ENCODE assay signal across 32 cellular contexts in genomic region chr2:20210462-20210861, GRCh38. TPM values are rescaled to one million over a fixed set of nuclear protein-coding genes. Genes with fewer than 3 reads are reported as not detected.
A peak's percentile ranks its signal among the peaks of the same experiment; 100 is the strongest.
DNase-seq lines count a peak whose midpoint lies in the region; ATAC-seq, FAIRE-seq and TF ChIP-seq lines count a peak whose summit lies in the region.
"Had no signal": no experiment of that assay in that cellular context is flagged by ENCODE, and none has a peak within 500 bp of the region (broad histone marks: within the 10 kb centered on the region; RNA-seq: fewer than 3 reads in every experiment).

No MANE protein-coding gene starts in this region.

- 86% methylated on average over 8 of the region's 8 CpGs for WGBS in heart right ventricle, 2 donors

- H3K27me3 ChIP-seq in heart right ventricle (no peaks in the 10 kb centered on the region), keratinocyte (ENCODE audit: control insufficient read depth, extremely low read depth, insufficient read depth, low read length) (no peaks in the 10 kb centered on the region)
- H3K27me3 ChIP-seq: gastrocnemius medialis, hepatocyte, MG63, neural progenitor cell, right atrium auricular region, spleen had no signal

- no peak for TF ChIP-seq CTCF in heart right ventricle (IDR thresholded peaks at IDR 0.05)
- TF ChIP-seq CTCF in keratinocyte (optimal IDR thresholded peaks at IDR 0.05 in 1 of 3, IDR thresholded peaks at IDR 0.05 in 1 of 3, conservative IDR thresholded peaks at IDR 0.05 in 1 of 3; ENCODE audit: extremely low read depth in 1 of 3, insufficient read depth in 2 of 3, low read length in 3 of 3), result no peak

- POLR2A ChIA-PET in HEK293T (lab: Yijun Ruan, JAX), result interaction anchor here (1.9 kb wide), 1 partner anchor 13 kb away, joined by 6 read pairs; no protein-coding TSS in a partner anchor

- peaks cover 27% of the 10 kb centered on the region for H4K20me1 ChIP-seq in keratinocyte (ENCODE audit: control insufficient read depth, extremely low read depth, insufficient read depth, low read length)

- dilution Hi-C loops in keratinocyte (cut with MboI; ENCODE audit: extremely low pct_ligation_motif_present, low sequenced_read_pairs), result no loop called here

- peaks cover 8% of the 10 kb centered on the region for H3K9me1 ChIP-seq in keratinocyte (ENCODE audit: control insufficient read depth, extremely low read depth, insufficient read depth, low read length)

- H3K27ac ChIP-seq in heart right ventricle, result no peak overlapping the region
- peak overlapping the region; percentile 96 for H3K27ac ChIP-seq in keratinocyte (ENCODE audit: control insufficient read depth, insufficient read depth, low read length)
- H3K27ac ChIP-seq in skin epidermis, result peak overlapping the region in 18 of 21 experiments; percentile 7 to 98 (median 82)
- H3K27ac ChIP-seq: gastrocnemius medialis, neural progenitor cell, parathyroid adenoma, right atrium auricular region had no signal

- H3K9me3 ChIP-seq in heart right ventricle (no peaks in the 10 kb centered on the region), keratinocyte (ENCODE audit: control insufficient read depth, low read depth, low read length) (no peaks in the 10 kb centered on the region)
- H3K9me3 ChIP-seq: gastrocnemius medialis, MG63, right atrium auricular region, spleen had no signal

- DNase-seq in Right ventricle myocardium inferior (ENCODE audit: missing footprints) (peak; percentile 8), heart right ventricle (no peak), keratinocyte (ENCODE audit: low read depth, low spot score) (no peak), DMS 273 (lab: John Stamatoyannopoulos, UW; ENCODE audit: unreplicated experiment) (no peak), C1 segment of cervical spinal cord (lab: John Stamatoyannopoulos, UW) (no peak), HEK293T (ENCODE audit: extremely low spot score) (no peak), GOT3 (lab: John Stamatoyannopoulos, UW) (no peak)
- DNase-seq: activated CD4-positive, alpha-beta T cell treated with anti-CD3 and anti-CD28 coated beads, Interleukin-2, amount 50 U/mL, for 48 hours; activated CD4-positive, CD25-positive, alpha-beta regulatory T cell treated with anti-CD3 and anti-CD28 coated beads, Interleukin-2, amount 50 U/mL, for 72 hours; activated naive CD4-positive, alpha-beta T cell; CD4-positive, alpha-beta T cell; gastrocnemius medialis; HFFc6; KBM-7; MG63; NCI-H1417; NCI-H2029 treated with DMSO at 0.1 percent for 48 hours; NCI-H226; NCI-H526 treated with DMSO at 0.1 percent for 48 hours; SHP77 treated with DMSO at 0.1 percent for 48 hours; spleen; stimulated activated CD4-positive, alpha-beta T cell treated with anti-CD3 and anti-CD28 coated beads, Interleukin-2, amount 100 ng/mL, for 24 hours; stimulated activated CD8-positive, alpha-beta memory T cell treated with anti-CD3 and anti-CD28 coated beads, Interleukin-4, amount 100 ng/mL, for 48 hours; T-helper 2 cell had no signal

- H3K36me3 ChIP-seq in heart right ventricle, result no peaks in the 10 kb centered on the region
- peaks cover 27 to 71% of the 10 kb centered on the region in 2 experiments for H3K36me3 ChIP-seq in keratinocyte (ENCODE audit: control insufficient read depth in 2 of 2, extremely low read depth in 1 of 2, insufficient read depth in 2 of 2, low read length in 2 of 2)
- H3K36me3 ChIP-seq: gastrocnemius medialis, MG63, neural progenitor cell, right atrium auricular region, spleen had no signal

- ATAC-seq in Right ventricle myocardium inferior, result no peak
- ATAC-seq in heart right ventricle, result no peak
- ATAC-seq: gastrocnemius medialis, GM23338 had no signal

- H3K9ac ChIP-seq in keratinocyte (ENCODE audit: control insufficient read depth, extremely low read depth, insufficient read depth, low read length), result peak overlapping the region; percentile 96
- H3K9ac ChIP-seq: neural progenitor cell, parathyroid adenoma had no signal

- CTCF ChIA-PET in HEK293T (lab: Yijun Ruan, JAX), result no interaction called here

- H2AFZ ChIP-seq in keratinocyte (ENCODE audit: control insufficient read depth, low read length), result no peak overlapping the region
- H2AFZ ChIP-seq: GM23338, hepatocyte, neural progenitor cell, parathyroid adenoma had no signal

- no peak for FAIRE-seq in keratinocyte (lab: Jason Lieb, UNC)
- FAIRE-seq: GM18507, GM19239 had no signal

- H3K79me2 ChIP-seq in keratinocyte (ENCODE audit: control insufficient read depth, insufficient read depth, low read length), result peaks cover 96% of the 10 kb centered on the region
- H3K79me2 ChIP-seq: parathyroid adenoma had no signal

- peaks cover 0 to 4% (median 0%) of the 10 kb centered on the region in 9 donors for H3K4me1 ChIP-seq in heart right ventricle
- peaks cover 92% of the 10 kb centered on the region for H3K4me1 ChIP-seq in keratinocyte (ENCODE audit: control insufficient read depth, extremely low read depth, insufficient read depth, low read length)
- H3K4me1 ChIP-seq: gastrocnemius medialis, right atrium auricular region had no signal

- H3K4me2 ChIP-seq in keratinocyte (ENCODE audit: control insufficient read depth, extremely low read depth, insufficient read depth, low read depth, low read length), result peak overlapping the region; percentile 23
- H3K4me2 ChIP-seq: GM23338, hepatocyte, neural progenitor cell had no signal

- intact Hi-C loops in Right ventricle myocardium inferior (cut with DNase I), result no loop called here
- intact Hi-C loops in heart right ventricle (cut with DNase I), result no loop called here

- H3K4me3 ChIP-seq in heart right ventricle (no peak overlapping the region), keratinocyte (ENCODE audit: control insufficient read depth in 2 of 3, extremely low read depth in 1 of 3, insufficient read depth in 2 of 3, low read depth in 1 of 3, low read length in 3 of 3) (no peak overlapping the region), skin epidermis (no peak overlapping the region)
- H3K4me3 ChIP-seq: gastrocnemius medialis, GM23338, hepatocyte, MG63, neural progenitor cell, right atrium auricular region, spleen had no signal

TF ChIP-seq in HEK293T, 16 proteins besides CTCF, POLR2A, EP300 and RAD21:
- no peak for TF ChIP-seq L3MBTL2 (conservative IDR thresholded peaks at IDR 0.05)
- no peak for TF ChIP-seq ARNT (IDR thresholded peaks at IDR 0.05)
- no peak for TF ChIP-seq LEF1 (IDR thresholded peaks at IDR 0.05; ENCODE audit: borderline replicate concordance)
- no peak for TF ChIP-seq FOXA1 (IDR thresholded peaks at IDR 0.05)
- no peak for TF ChIP-seq BHLHE40 (IDR thresholded peaks at IDR 0.05; ENCODE audit: borderline replicate concordance)
- no peak for TF ChIP-seq SUZ12 (IDR thresholded peaks at IDR 0.05)
- no peak for TF ChIP-seq SP1 (IDR thresholded peaks at IDR 0.05)
- TF ChIP-seq PKNOX1 (IDR thresholded peaks at IDR 0.05), result no peak
- TF ChIP-seq FOXM1 (IDR thresholded peaks at IDR 0.05; ENCODE audit: borderline replicate concordance), result no peak
- TF ChIP-seq CTBP1 (IDR thresholded peaks at IDR 0.05; ENCODE audit: borderline replicate concordance), result no peak
- TF ChIP-seq TARDBP (IDR thresholded peaks at IDR 0.05), result no peak
- TF ChIP-seq ZNF384 (IDR thresholded peaks at IDR 0.05), result no peak
- TF ChIP-seq FOXK2 (IDR thresholded peaks at IDR 0.05), result no peak
- TF ChIP-seq HDGF (IDR thresholded peaks at IDR 0.05; ENCODE audit: borderline replicate concordance), result no peak
- no peak for TF ChIP-seq ELF4 (IDR thresholded peaks at IDR 0.05)
- TF ChIP-seq NFRKB (IDR thresholded peaks at IDR 0.05), result no peak
TF ChIP-seq in HEK293T: peak in this region for 0.

RNA-seq across cellular contexts. Expression of gene SDC1, which starts 14.5 kb away (rescaled TPM):
- total RNA-seq in Right ventricle myocardium inferior (0.68 TPM), heart right ventricle (1 to 10 TPM in 2 of 10 donors, under 1 TPM in 6, not detected in 2; 0.27 to 2.1 (median 0.33) TPM)
- polyA plus RNA-seq in heart right ventricle (under 1 TPM; 0.30 to 0.44 TPM), keratinocyte (696 to 1,073 TPM (median 1,057 TPM) in 3 replicates)
- polyA plus RNA-seq in keratinocyte (2011; ENCODE audit: low read depth), result 577 TPM
- polyA plus RNA-seq in keratinocyte (2011; cell fraction: cytosol; rRNA removed), result 226 and 414 TPM in 2 replicates
- polyA plus RNA-seq in keratinocyte (2011; cell fraction: nucleus; rRNA removed), result 1,167 and 1,399 TPM in 2 replicates
- 758 and 1,072 TPM in 2 replicates for polyA plus RNA-seq in keratinocyte (2012; ENCODE audit: low replicate concordance)
- 474 to 810 TPM (median 579 TPM) in 3 replicates for polyA minus RNA-seq in keratinocyte
- polyA minus RNA-seq in keratinocyte (2011; cell fraction: cytosol; rRNA and poly(A)+ RNA removed), result 947 TPM
- polyA minus RNA-seq in keratinocyte (2011; cell fraction: nucleus; rRNA and poly(A)+ RNA removed), result 1,336 and 1,444 TPM in 2 replicates
- total RNA-seq: CD4-positive, alpha-beta T cell had no signal

Comparison
In these comparisons a context has a peak if more than half of its experiments do, and no peak if none do; other contexts are left out.
1. H3K27ac ChIP-seq: peak in keratinocyte (single experiment) and skin epidermis (18 of 21); none in heart right ventricle (0 of 10).